20 cellular contexts compared by ENCODE assay signal in the genomic region with DNA sequence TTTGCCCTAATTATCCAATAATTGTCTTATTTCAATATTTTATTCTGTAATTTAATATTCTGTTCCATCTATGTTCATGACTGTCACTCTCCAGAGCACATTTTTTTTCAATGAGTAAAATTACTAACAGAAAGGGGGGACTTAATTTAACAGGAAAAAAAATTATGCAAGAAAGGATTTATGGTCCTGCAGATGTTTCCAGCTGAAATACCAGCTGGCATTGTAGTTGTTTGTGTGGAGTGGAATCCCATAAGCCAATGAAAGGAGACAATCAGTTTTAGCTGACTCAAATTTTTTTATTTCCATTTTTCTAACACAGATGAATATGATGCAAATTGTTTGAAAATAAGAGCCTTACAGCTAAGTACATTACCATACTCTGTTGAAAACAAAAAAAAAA.
A peak's percentile ranks its signal among the peaks of the same experiment; 100 is the strongest.
DNase-seq lines count a peak whose midpoint lies in the region; TF ChIP-seq lines count a peak whose summit lies in the region.
"Had no signal": no experiment of that assay in that cellular context is flagged by ENCODE, and none has a peak within 500 bp of the region (broad histone marks: within the 10 kb centered on the region; RNA-seq: fewer than 3 reads in every experiment).

No MANE protein-coding gene starts in this region.

- H3K27ac ChIP-seq in A673 (ENCODE audit: low read depth, low read length, poor library complexity, severe bottlenecking), result no peak overlapping the region

- intact Hi-C loops in A673 (cut with micrococcal nuclease; ENCODE audit: unreplicated experiment), result no loop called here

- CTCF ChIA-PET in A673 (lab: Charles Lee), result no interaction called here

- peaks cover 6% of the 10 kb centered on the region for H3K4me1 ChIP-seq in A673 (ENCODE audit: insufficient read depth, low read length, poor library complexity, severe bottlenecking)

- no peaks in the 10 kb centered on the region for H3K9me3 ChIP-seq in A673 (ENCODE audit: low read depth, low read length, poor library complexity, severe bottlenecking)
- H3K9me3 ChIP-seq: BLaER1 treated with 17β-estradiol and CSF1 and Interleukin-3, amounts not matched to agents 10 nM and 100 nM had no signal

- BruUV-seq in A673 (replicated peaks; lab: Mats Ljungman, UMichigan), result no TSS peak

- TF ChIP-seq CTCF in A673 (conservative IDR thresholded peaks at IDR 0.05; ENCODE audit: low read depth, low read length) (no peak), fibroblast of pulmonary artery (IDR thresholded peaks at IDR 0.05; ENCODE audit: low read length, missing control alignments) (no peak)

- no peak overlapping the region for H3K4me3 ChIP-seq in A673 (ENCODE audit: low read depth, low read length, poor library complexity, severe bottlenecking)
- no peak overlapping the region for H3K4me3 ChIP-seq in fibroblast of pulmonary artery (replicated peaks; ENCODE audit: low read depth, low read length)
- H3K4me3 ChIP-seq: BLaER1 treated with 17β-estradiol and CSF1 and Interleukin-3, amounts not matched to agents 10 nM and 100 nM; K562 had no signal

- DNase-seq in A673 (ENCODE audit: low spot score), result peak; percentile 49
- DNase-seq in NCI-H526 (lab: John Stamatoyannopoulos, UW), result peak; percentile 35 to 60
- DNase-seq in dermis microvascular lymphatic vessel endothelial cell (ENCODE audit: low read depth in 2 of 2), result peak; percentile 29 to 87
- peak; percentile 43 for DNase-seq in fibroblast of pulmonary artery (ENCODE audit: low read depth)
- DNase-seq in activated CD8-positive, alpha-beta memory T cell treated with anti-CD3 and anti-CD28 coated beads for 24 hours, result no peak
- no peak for DNase-seq in NCI-H2196 treated with DMSO at 0.1 percent for 48 hours (lab: John Stamatoyannopoulos, UW; ENCODE audit: unreplicated experiment)
- no peak for DNase-seq in effector CD8-positive, alpha-beta T cell (lab: John Stamatoyannopoulos, UW)
- no peak for DNase-seq in SW 1271 (lab: John Stamatoyannopoulos, UW)
- DNase-seq: 8988T; AML-193; CD4-positive, alpha-beta T cell; Kasumi-1; NCI-H1105 treated with DMSO at 0.1 percent for 48 hours; NCI-H2029; NCI-H446 treated with DMSO at 0.1 percent for 48 hours; NCI-H69; RPMI8226; SHP77 had no signal

- H3K27me3 ChIP-seq in A673 (replicated peaks; ENCODE audit: insufficient read depth, low read depth, low read length, poor library complexity), result no peaks in the 10 kb centered on the region
- H3K27me3 ChIP-seq: BLaER1 treated with 17β-estradiol and CSF1 and Interleukin-3, amounts not matched to agents 10 nM and 100 nM had no signal

- POLR2A ChIA-PET in A673 (lab: Charles Lee; ENCODE audit: low non-redundant PET), result no interaction called here

- no peaks in the 10 kb centered on the region for H3K36me3 ChIP-seq in A673 (ENCODE audit: insufficient read depth, low read length, poor library complexity, severe bottlenecking)
- H3K36me3 ChIP-seq: BLaER1 treated with 17β-estradiol and CSF1 and Interleukin-3, amounts not matched to agents 10 nM and 100 nM had no signal

Comparison
In these comparisons a context has a peak if more than half of its experiments do, and no peak if none do; other contexts are left out.
1. DNase-seq: peak in A673 (single experiment), NCI-H526 (2 of 2), dermis microvascular lymphatic vessel endothelial cell (2 of 2) and fibroblast of pulmonary artery (single experiment); none in activated CD8-positive, alpha-beta memory T cell treated with anti-CD3 and anti-CD28 coated beads for 24 hours (single experiment), NCI-H2196 treated with DMSO at 0.1 percent for 48 hours (single experiment), effector CD8-positive, alpha-beta T cell (single experiment) and SW 1271 (0 of 2).